ENCODE assay signal across 10 cellular contexts in the genomic region with DNA sequence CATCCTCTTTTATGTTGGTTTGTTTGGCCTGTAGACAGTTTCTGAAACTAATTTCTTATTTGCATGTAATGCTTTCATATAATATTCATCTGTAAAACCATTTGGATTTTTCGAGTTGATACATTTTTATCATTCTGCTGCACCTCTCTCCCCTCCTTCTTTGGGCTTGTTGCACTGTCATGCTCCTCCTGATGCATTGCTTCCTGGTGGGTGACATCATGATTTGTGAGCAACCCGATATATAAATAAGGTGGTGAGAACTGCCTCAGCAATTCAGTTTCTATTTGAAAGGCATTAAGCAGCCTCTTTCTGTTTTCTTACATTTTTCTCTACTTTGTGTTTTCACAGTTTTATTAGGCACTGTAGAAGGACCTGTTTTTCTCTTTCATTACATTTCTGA.
DNase-seq lines count a peak whose midpoint lies in the region; ATAC-seq and TF ChIP-seq lines count a peak whose summit lies in the region.
"Had no signal": no experiment of that assay in that cellular context is flagged by ENCODE, and none has a peak within 500 bp of the region (broad histone marks: within the 10 kb centered on the region; RNA-seq: fewer than 3 reads in every experiment).

No MANE protein-coding gene starts in this region.

- H4K20me1 ChIP-seq in osteoblast (ENCODE audit: insufficient read depth, low read length), result no peaks in the 10 kb centered on the region

- H3K36me3 ChIP-seq in osteoblast (ENCODE audit: insufficient read depth, low read length), result no peaks in the 10 kb centered on the region

- H3K27me3 ChIP-seq in osteoblast (ENCODE audit: insufficient read depth, low read length), result no peaks in the 10 kb centered on the region

- no peak overlapping the region for H2AFZ ChIP-seq in osteoblast (ENCODE audit: low read length)

- no peak for TF ChIP-seq CTCF in osteoblast (IDR thresholded peaks at IDR 0.05; ENCODE audit: extremely low read depth, low read depth, low read length)

- peak overlapping the region; percentile 56 for H3K27ac ChIP-seq in osteoblast (ENCODE audit: low read depth, low read length)

- no peak overlapping the region for H3K4me2 ChIP-seq in osteoblast (ENCODE audit: insufficient read depth, low read length)

- ATAC-seq in HG02852 (IDR thresholded peaks at IDR 0.05; ENCODE audit: unreplicated experiment) (peak; percentile 28), SK-N-SH treated with all-trans-retinoic acid at 6 μM for 48 hours (peak; percentile 81), GM21367 (IDR thresholded peaks at IDR 0.05; ENCODE audit: unreplicated experiment) (no peak)
- ATAC-seq: CD8-positive, alpha-beta T cell had no signal

- peaks cover 12% of the 10 kb centered on the region for H3K4me1 ChIP-seq in osteoblast (ENCODE audit: insufficient read depth, low read length)

- no peaks in the 10 kb centered on the region for H3K79me2 ChIP-seq in osteoblast (ENCODE audit: insufficient read depth, low read length)

- H3K9me3 ChIP-seq in osteoblast (ENCODE audit: low read depth, low read length), result no peaks in the 10 kb centered on the region

- H3K4me3 ChIP-seq in osteoblast (ENCODE audit: insufficient read depth, low read length), result no peak overlapping the region
- H3K4me3 ChIP-seq: lung had no signal

- DNase-seq in activated CD4-positive, alpha-beta T cell treated with anti-CD3 and anti-CD28 coated beads for 48 hours, result peak; percentile 11
- no peak for DNase-seq in activated CD4-positive, alpha-beta T cell treated with anti-CD3 and anti-CD28 coated beads, Interleukin-2, amount 50 U/mL, for 1 hour
- DNase-seq in osteoblast (ENCODE audit: insufficient read length, low spot score, missing footprints) (peak; percentile 34), ecto neural progenitor cell (ENCODE audit: low spot score) (no peak), activated gamma-delta T cell (lab: John Stamatoyannopoulos, UW) (no peak)
- DNase-seq: CD8-positive, alpha-beta T cell had no signal

TF ChIP-seq in SK-N-SH treated with all-trans-retinoic acid at 6 μM for 48 hours, 23 proteins besides CTCF, POLR2A, EP300 and RAD21:
- TF ChIP-seq GLIS3 (CRISPR knock-in tag; IDR thresholded peaks at IDR 0.05), result no peak
- no peak for TF ChIP-seq BACH2 (CRISPR knock-in tag; IDR thresholded peaks at IDR 0.05; ENCODE audit: borderline replicate concordance)
- TF ChIP-seq ZNF565 (CRISPR knock-in tag; conservative IDR thresholded peaks at IDR 0.05; ENCODE audit: low read depth), result no peak
- TF ChIP-seq, protein P1, sequence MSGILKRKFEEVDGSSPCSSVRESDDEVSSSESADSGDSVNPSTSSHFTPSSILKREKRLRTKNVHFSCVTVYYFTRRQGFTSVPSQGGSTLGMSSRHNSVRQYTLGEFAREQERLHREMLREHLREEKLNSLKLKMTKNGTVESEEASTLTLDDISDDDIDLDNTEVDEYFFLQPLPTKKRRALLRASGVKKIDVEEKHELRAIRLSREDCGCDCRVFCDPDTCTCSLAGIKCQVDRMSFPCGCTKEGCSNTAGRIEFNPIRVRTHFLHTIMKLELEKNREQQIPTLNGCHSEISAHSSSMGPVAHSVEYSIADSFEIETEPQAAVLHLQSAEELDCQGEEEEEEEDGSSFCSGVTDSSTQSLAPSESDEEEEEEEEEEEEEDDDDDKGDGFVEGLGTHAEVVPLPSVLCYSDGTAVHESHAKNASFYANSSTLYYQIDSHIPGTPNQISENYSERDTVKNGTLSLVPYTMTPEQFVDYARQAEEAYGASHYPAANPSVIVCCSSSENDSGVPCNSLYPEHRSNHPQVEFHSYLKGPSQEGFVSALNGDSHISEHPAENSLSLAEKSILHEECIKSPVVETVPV (CRISPR knock-in tag; IDR thresholded peaks at IDR 0.05), result no peak
- TF ChIP-seq, protein P2, sequence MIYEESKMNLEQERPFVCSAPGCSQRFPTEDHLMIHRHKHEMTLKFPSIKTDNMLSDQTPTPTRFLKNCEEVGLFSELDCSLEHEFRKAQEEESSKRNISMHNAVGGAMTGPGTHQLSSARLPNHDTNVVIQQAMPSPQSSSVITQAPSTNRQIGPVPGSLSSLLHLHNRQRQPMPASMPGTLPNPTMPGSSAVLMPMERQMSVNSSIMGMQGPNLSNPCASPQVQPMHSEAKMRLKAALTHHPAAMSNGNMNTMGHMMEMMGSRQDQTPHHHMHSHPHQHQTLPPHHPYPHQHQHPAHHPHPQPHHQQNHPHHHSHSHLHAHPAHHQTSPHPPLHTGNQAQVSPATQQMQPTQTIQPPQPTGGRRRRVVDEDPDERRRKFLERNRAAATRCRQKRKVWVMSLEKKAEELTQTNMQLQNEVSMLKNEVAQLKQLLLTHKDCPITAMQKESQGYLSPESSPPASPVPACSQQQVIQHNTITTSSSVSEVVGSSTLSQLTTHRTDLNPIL (CRISPR knock-in tag; IDR thresholded peaks at IDR 0.05; ENCODE audit: low read depth), result no peak

Comparison
In these comparisons a context has a peak if more than half of its experiments do, and no peak if none do; other contexts are left out.
1. DNase-seq: peak in activated CD4-positive, alpha-beta T cell treated with anti-CD3 and anti-CD28 coated beads for 48 hours (single experiment) and osteoblast (single experiment); none in activated CD4-positive, alpha-beta T cell treated with anti-CD3 and anti-CD28 coated beads, Interleukin-2, amount 50 U/mL, for 1 hour (single experiment), ecto neural progenitor cell (single experiment) and activated gamma-delta T cell (single experiment).